27 cellular contexts compared by ENCODE assay signal in genomic region chr2:74221091-74221490, GRCh38.
"Had no signal": no experiment of that assay in that cellular context is flagged by ENCODE, and none has a peak within 500 bp of the region (broad histone marks: within the 10 kb centered on the region; RNA-seq: fewer than 3 reads in every experiment).

No MANE protein-coding gene starts in this region.

- H3K4me3 Mint-ChIP-seq: activated CD4-positive, alpha-beta T cell treated with anti-CD3 and anti-CD28 coated beads for 36 hours; activated naive CD8-positive, alpha-beta T cell treated with anti-CD3 and anti-CD28 coated beads, Interleukin-2, amount 50 U/mL, for 24 hours; stimulated activated effector memory CD8-positive, alpha-beta T cell treated with anti-CD3 and anti-CD28 coated beads, Interleukin-12 subunit alpha, Interleukin-12 subunit beta, amount 100 ng/mL, for 72 hours; T-cell; T-helper 2 cell treated with Interferon-gamma antibody and Interleukin-4, amounts not matched to agents 5 μg/mL and 100 μg/mL, for 36 hours had no signal

- DNase-seq: activated CD4-positive, alpha-beta T cell treated with anti-CD3 and anti-CD28 coated beads for 36 hours; activated CD4-positive, alpha-beta T cell treated with anti-CD3 and anti-CD28 coated beads, Interleukin-2, amount 50 U/mL, for 4 hours; activated CD4-positive, CD25-positive, alpha-beta regulatory T cell; activated CD8-positive, alpha-beta memory T cell treated with anti-CD3 and anti-CD28 coated beads, Interleukin-2, amount 50 U/mL, for 48 hours; activated effector memory CD4-positive, alpha-beta T cell treated with Interleukin-2 at 50 U/mL for 16 hours; activated naive CD4-positive, alpha-beta T cell treated with anti-CD3 and anti-CD28 coated beads, Interleukin-2, amount 50 U/mL, for 16 hours; activated naive CD8-positive, alpha-beta T cell treated with anti-CD3 and anti-CD28 coated beads, Interleukin-2, amount 50 U/mL, for 24 hours; central memory CD4-positive, alpha-beta T cell; dermis blood vessel endothelial cell; effector CD4-positive, alpha-beta T cell; gastrocnemius medialis; glutamatergic neuron; left cardiac atrium; left ventricle myocardium superior; ovary; sigmoid colon; small intestine; stimulated activated CD4-positive, alpha-beta T cell treated with anti-CD3 and anti-CD28 coated beads, Interleukin-4, amount 100 ng/mL, for 24 hours; stomach; T-cell; thyroid gland; upper lobe of right lung had no signal

- H3K4me1 Mint-ChIP-seq: activated CD4-positive, alpha-beta T cell treated with anti-CD3 and anti-CD28 coated beads for 36 hours; activated naive CD8-positive, alpha-beta T cell treated with anti-CD3 and anti-CD28 coated beads, Interleukin-2, amount 50 U/mL, for 24 hours; T-cell had no signal

- H3K9me3 Mint-ChIP-seq: activated naive CD8-positive, alpha-beta T cell treated with anti-CD3 and anti-CD28 coated beads, Interleukin-2, amount 50 U/mL, for 24 hours; stimulated activated effector memory CD8-positive, alpha-beta T cell treated with anti-CD3 and anti-CD28 coated beads, Interleukin-12 subunit alpha, Interleukin-12 subunit beta, amount 100 ng/mL, for 72 hours; T-cell; T-helper 2 cell treated with Interferon-gamma antibody and Interleukin-4, amounts not matched to agents 5 μg/mL and 100 μg/mL, for 36 hours had no signal

- H3K27ac ChIP-seq: breast epithelium, gastrocnemius medialis, hepatocyte, ovary, prostate gland, sigmoid colon, stomach, thyroid gland, upper lobe of right lung had no signal

- H3K27me3 Mint-ChIP-seq: activated CD4-positive, alpha-beta T cell treated with anti-CD3 and anti-CD28 coated beads for 36 hours; activated naive CD8-positive, alpha-beta T cell treated with anti-CD3 and anti-CD28 coated beads, Interleukin-2, amount 50 U/mL, for 24 hours; T-cell had no signal

- H3K4me3 ChIP-seq: breast epithelium, gastrocnemius medialis, hepatocyte, ovary, prostate gland, sigmoid colon, stomach, thyroid gland, upper lobe of right lung had no signal

- ATAC-seq: gastrocnemius medialis; left cardiac atrium; left ventricle myocardium superior; stimulated activated effector memory CD8-positive, alpha-beta T cell treated with anti-CD3 and anti-CD28 coated beads, Interleukin-12 subunit alpha, Interleukin-12 subunit beta, amount 100 ng/mL, for 72 hours; T-cell; upper lobe of right lung had no signal

- H3K27ac Mint-ChIP-seq: activated CD4-positive, alpha-beta T cell treated with anti-CD3 and anti-CD28 coated beads for 36 hours; activated naive CD8-positive, alpha-beta T cell treated with anti-CD3 and anti-CD28 coated beads, Interleukin-2, amount 50 U/mL, for 24 hours; T-cell; T-helper 2 cell treated with Interferon-gamma antibody and Interleukin-4, amounts not matched to agents 5 μg/mL and 100 μg/mL, for 36 hours had no signal
